8 cellular contexts compared by ENCODE assay signal in the genomic region with DNA sequence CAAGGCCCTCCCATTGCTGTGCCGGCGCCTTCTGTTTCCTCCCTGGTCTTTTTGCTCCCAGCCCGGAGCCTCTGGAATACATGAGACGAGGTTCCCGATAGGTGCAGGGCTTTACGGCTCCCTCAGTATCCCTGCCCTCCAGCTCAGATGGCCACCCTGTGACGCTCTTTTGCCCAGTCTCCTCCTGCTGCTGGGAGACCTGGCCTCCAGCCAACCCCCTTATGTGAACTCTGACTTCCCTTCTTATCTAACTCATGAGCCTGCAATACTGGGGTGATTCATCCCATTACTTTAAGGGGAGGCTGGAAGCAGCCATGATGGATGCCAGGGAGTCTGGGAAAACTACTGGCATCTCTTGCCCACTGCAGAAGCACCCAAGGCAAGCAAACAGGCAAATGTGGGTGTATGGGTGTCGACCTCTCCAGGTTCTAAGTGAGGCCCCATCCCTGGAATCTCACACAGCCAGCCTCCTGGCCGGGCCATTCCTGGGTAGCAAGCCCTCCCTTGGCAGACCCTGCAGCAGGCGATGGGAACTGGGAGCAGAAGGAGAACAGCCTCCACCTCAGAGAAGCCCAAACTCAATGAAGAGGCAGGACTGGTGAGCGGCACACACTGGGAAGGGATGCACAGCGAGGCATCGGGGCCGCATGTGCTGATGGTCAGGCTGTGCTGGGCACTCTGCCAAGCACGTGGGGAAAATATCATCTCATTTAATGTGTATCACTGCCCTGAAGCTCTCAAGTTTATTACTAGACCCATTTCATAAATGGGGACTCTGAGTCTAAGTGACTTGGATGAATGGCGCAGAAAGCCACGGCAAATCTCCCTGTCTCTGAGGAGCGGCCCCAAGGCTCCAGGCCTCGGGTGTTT.
DNase-seq lines count a peak whose midpoint lies in the region; ATAC-seq and TF ChIP-seq lines count a peak whose summit lies in the region.

No MANE protein-coding gene starts in this region.

- H3K27me3 ChIP-seq in psoas muscle (ENCODE audit: insufficient read depth in 3 of 3, low read length in 2 of 3): no peaks in the 10 kb centered on the region

- WGBS in psoas muscle, 3 donors: 57 to 67% (median 63%) methylated on average over 19 of the region's 19 CpGs

- H3K36me3 ChIP-seq in psoas muscle (ENCODE audit: insufficient read depth in 1 of 2, low read depth in 1 of 2): no peaks in the 10 kb centered on the region

- peak overlapping the region; percentile 84 for H3K27ac ChIP-seq in psoas muscle

- no peaks in the 10 kb centered on the region for H3K27me3 Mint-ChIP-seq in T-cell

- H3K9me3 Mint-ChIP-seq in T-cell: no peaks in the 10 kb centered on the region

- CTCF ChIA-PET in T-cell (lab: Charles Lee): interaction anchor here (0.7 to 4.4 kb wide), 12 partner anchors 12 to 99 kb away, joined by 3 to 56 read pairs (median 5); no protein-coding TSS in a partner anchor

- H3K9me3 ChIP-seq in psoas muscle: no peaks in the 10 kb centered on the region

- peaks cover 83 to 99% (median 92%) of the 10 kb centered on the region in 3 donors for H3K4me1 Mint-ChIP-seq in T-cell

- H3K36me3 Mint-ChIP-seq in T-cell: peaks cover 11% of the 10 kb centered on the region

- intact Hi-C loops in psoas muscle (cut with DNase I): loop anchor here in 1 of 2 donors (5.0 kb wide), 1 partner anchor 91 kb away; no protein-coding TSS in a partner anchor

- ATAC-seq in T-cell (replicated peaks in 1 of 4) (no peak), psoas muscle (peak in 3 of 4 donors; percentile 26 to 61 (median 56)), GM21390 (IDR thresholded peaks at IDR 0.05; ENCODE audit: unreplicated experiment) (no peak), HG03280 (IDR thresholded peaks at IDR 0.05; ENCODE audit: unreplicated experiment) (no peak)

- no peak overlapping the region for H3K4me3 ChIP-seq in psoas muscle

- peaks cover 86% of the 10 kb centered on the region for H3K4me1 ChIP-seq in psoas muscle

- POLR2A ChIA-PET in T-cell (lab: Charles Lee): no interaction called here

- peak overlapping the region; percentile 98 to 99 for H3K27ac Mint-ChIP-seq in T-cell

- no peak for TF ChIP-seq CTCF in psoas muscle (IDR thresholded peaks at IDR 0.05)

- DNase-seq in ELR (ENCODE audit: low read depth): peak; percentile 65
- no peak for DNase-seq in T-cell
- peak; percentile 36 for DNase-seq in fibroblast of the conjunctiva (ENCODE audit: low read depth)
- peak; percentile 81 to 88 for DNase-seq in psoas muscle
- no peak for DNase-seq in NCI-H2227 (lab: John Stamatoyannopoulos, UW; ENCODE audit: unreplicated experiment)
- DNase-seq in KG1 (lab: John Stamatoyannopoulos, UW): no peak

- H3K4me3 Mint-ChIP-seq in T-cell: peak overlapping the region; percentile 21 to 79 (median 69)

Comparison
In these comparisons a context has a peak if more than half of its experiments do, and no peak if none do; other contexts are left out.
1. DNase-seq: peak in ELR (single experiment), fibroblast of the conjunctiva (single experiment) and psoas muscle (2 of 2); none in T-cell (0 of 34), NCI-H2227 (single experiment) and KG1 (single experiment).
2. ATAC-seq: peak in psoas muscle (3 of 4); none in T-cell (0 of 4), GM21390 (single experiment) and HG03280 (single experiment).